In the genomic region with DNA sequence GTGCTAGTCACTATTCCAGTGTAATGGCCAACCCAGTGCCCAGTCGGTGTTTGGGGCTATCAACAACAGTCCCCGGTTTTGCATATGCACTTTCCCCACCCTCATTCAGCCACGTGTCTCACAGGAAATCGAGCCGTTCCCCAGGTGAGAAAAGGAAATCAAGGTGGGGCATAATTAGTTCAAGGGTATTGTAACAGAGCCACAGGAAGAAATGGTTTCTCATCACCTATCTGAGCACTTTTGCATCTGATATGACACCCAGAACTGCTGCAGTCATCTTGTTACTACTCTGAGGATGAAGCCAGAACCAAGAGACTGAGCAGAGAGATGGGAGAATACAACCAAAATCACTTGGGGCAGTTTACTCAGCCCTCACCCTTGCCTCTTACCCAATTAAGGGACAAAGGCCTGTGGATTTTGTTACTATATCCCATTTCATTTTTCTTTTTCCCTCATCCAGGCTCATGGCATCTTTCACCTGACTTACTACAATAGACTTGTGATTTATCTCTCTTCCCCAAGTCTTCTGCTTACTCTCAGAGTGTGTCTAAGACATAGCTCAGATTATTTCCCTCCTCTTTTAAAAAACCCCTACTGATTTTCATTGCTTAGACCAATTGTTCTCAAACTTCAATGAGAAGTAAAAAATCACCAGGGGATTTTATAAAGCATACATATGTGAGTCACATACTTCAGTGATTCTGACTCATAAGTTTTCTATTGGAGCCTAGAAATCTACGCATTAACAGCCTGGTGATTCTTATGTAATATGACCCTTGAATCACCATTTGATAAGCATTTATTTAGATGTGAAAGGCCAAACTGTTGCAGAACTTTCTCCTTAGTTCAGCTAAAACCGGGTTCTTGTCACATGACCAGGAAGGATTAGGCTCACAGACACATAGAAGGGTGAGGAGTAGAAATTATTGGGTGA, we compare ENCODE assay signal across 9 cellular contexts. TPM values are rescaled to one million over a fixed set of nuclear protein-coding genes. Genes with fewer than 3 reads are reported as not detected.
DNase-seq lines count a peak whose midpoint lies in the region; ATAC-seq and TF ChIP-seq lines count a peak whose summit lies in the region.
"Had no signal": no experiment of that assay in that cellular context is flagged by ENCODE, and none has a peak within 500 bp of the region (broad histone marks: within the 10 kb centered on the region; RNA-seq: fewer than 3 reads in every experiment).

No MANE protein-coding gene starts in this region.

- no peak overlapping the region for H3K4me3 ChIP-seq in dorsolateral prefrontal cortex

- H3K9me3 Mint-ChIP-seq in activated naive CD4-positive, alpha-beta T cell treated with anti-CD3 and anti-CD28 coated beads, Interleukin-2, amount 50 U/mL, for 72 hours = peaks cover 0 to 16% of the 10 kb centered on the region in 2 donors
- H3K9me3 Mint-ChIP-seq in stimulated activated memory B cell treated with anti-CD40 and anti-IgM and Interleukin-4, amounts not matched to agents 10 μg/mL and 1 μg/mL and 100 μg/mL, for 72 hours = no peaks in the 10 kb centered on the region

- H3K27ac Mint-ChIP-seq in activated naive CD4-positive, alpha-beta T cell treated with anti-CD3 and anti-CD28 coated beads, Interleukin-2, amount 50 U/mL, for 72 hours = peak overlapping the region; percentile 94 to 97
- H3K27ac Mint-ChIP-seq in stimulated activated memory B cell treated with anti-CD40 and anti-IgM and Interleukin-4, amounts not matched to agents 10 μg/mL and 1 μg/mL and 100 μg/mL, for 72 hours = no peak overlapping the region

- peaks cover 13 to 50% of the 10 kb centered on the region in 2 donors for H3K36me3 Mint-ChIP-seq in activated naive CD4-positive, alpha-beta T cell treated with anti-CD3 and anti-CD28 coated beads, Interleukin-2, amount 50 U/mL, for 72 hours
- no peaks in the 10 kb centered on the region for H3K36me3 Mint-ChIP-seq in stimulated activated memory B cell treated with anti-CD40 and anti-IgM and Interleukin-4, amounts not matched to agents 10 μg/mL and 1 μg/mL and 100 μg/mL, for 72 hours

- H3K27me3 ChIP-seq in dorsolateral prefrontal cortex = peaks cover 0 to 6% (median 0%) of the 10 kb centered on the region in 45 donors

- TF ChIP-seq CTCF in dorsolateral prefrontal cortex (IDR thresholded peaks at IDR 0.05 in 54 of 56, conservative IDR thresholded peaks at IDR 0.05 in 2 of 56; ENCODE audit: low read depth in 1 of 56, partially characterized antibody in 56 of 56) = no peak

- H3K27me3 Mint-ChIP-seq in stimulated activated memory B cell treated with anti-CD40 and anti-IgM and Interleukin-4, amounts not matched to agents 10 μg/mL and 1 μg/mL and 100 μg/mL, for 72 hours = peaks cover 32% of the 10 kb centered on the region

- H3K4me1 Mint-ChIP-seq in stimulated activated memory B cell treated with anti-CD40 and anti-IgM and Interleukin-4, amounts not matched to agents 10 μg/mL and 1 μg/mL and 100 μg/mL, for 72 hours = no peaks in the 10 kb centered on the region

- peak; percentile 61 for ATAC-seq in GM19463 (IDR thresholded peaks at IDR 0.05; ENCODE audit: unreplicated experiment)
- ATAC-seq in activated naive CD4-positive, alpha-beta T cell treated with anti-CD3 and anti-CD28 coated beads, Interleukin-2, amount 50 U/mL, for 72 hours = peak; percentile 88 to 90
- no peak for ATAC-seq in stimulated activated memory B cell treated with anti-CD40 and anti-IgM and Interleukin-4, amounts not matched to agents 10 μg/mL and 1 μg/mL and 100 μg/mL, for 72 hours

- DNase-seq in HPDE6-E6E7 (ENCODE audit: extremely low spot score) (peak; percentile 75), dorsolateral prefrontal cortex (no peak), islet precursor cell (no peak)
- peak in 1 of 2 donors; percentile 20 for DNase-seq in activated naive CD4-positive, alpha-beta T cell treated with anti-CD3 and anti-CD28 coated beads, Interleukin-2, amount 50 U/mL, for 72 hours (ENCODE audit: low spot score in 2 of 2)
- peak; percentile 18 for DNase-seq in stimulated activated CD4-positive, alpha-beta T cell treated with anti-CD3 and anti-CD28 coated beads, Interleukin-12 subunit alpha, Interleukin-12 subunit beta, amount 100 ng/mL, for 4 hours
- no peak for DNase-seq in effector CD8-positive, alpha-beta T cell (lab: John Stamatoyannopoulos, UW)

- intact Hi-C loops in dorsolateral prefrontal cortex (cut with DNase I) = no loop called here

- no peak overlapping the region for H3K27ac ChIP-seq in dorsolateral prefrontal cortex
- H3K27ac ChIP-seq: HL-60 had no signal

- no peak overlapping the region for H3K4me3 Mint-ChIP-seq in stimulated activated memory B cell treated with anti-CD40 and anti-IgM and Interleukin-4, amounts not matched to agents 10 μg/mL and 1 μg/mL and 100 μg/mL, for 72 hours

RNA-seq across cellular contexts. Expression of gene TRAT1, which starts 40.5 kb away (rescaled TPM):
- total RNA-seq in activated naive CD4-positive, alpha-beta T cell treated with anti-CD3 and anti-CD28 coated beads, Interleukin-2, amount 50 U/mL, for 72 hours = 10 to 100 TPM; 11.8 to 25.9 TPM
- under 1 TPM in 2 of 120 experiments, not detected in 118; 0.38 to 0.73 TPM for total RNA-seq in dorsolateral prefrontal cortex

Comparison
In these comparisons a context has a peak if more than half of its experiments do, and no peak if none do; other contexts are left out.
1. DNase-seq: peak in HPDE6-E6E7 (single experiment) and stimulated activated CD4-positive, alpha-beta T cell treated with anti-CD3 and anti-CD28 coated beads, Interleukin-12 subunit alpha, Interleukin-12 subunit beta, amount 100 ng/mL, for 4 hours (single experiment); none in dorsolateral prefrontal cortex (0 of 10), effector CD8-positive, alpha-beta T cell (single experiment) and islet precursor cell (single experiment).
2. RNA of gene TRAT1, which starts 40.5 kb away (total RNA-seq): 11.8 to 25.9 TPM in activated naive CD4-positive, alpha-beta T cell treated with anti-CD3 and anti-CD28 coated beads, Interleukin-2, amount 50 U/mL, for 72 hours; 0.38 to 0.73 TPM in dorsolateral prefrontal cortex; every median in the first group is over 4 times any median in the second.